ENCODE assay signal across 4 cellular contexts in the genomic region with DNA sequence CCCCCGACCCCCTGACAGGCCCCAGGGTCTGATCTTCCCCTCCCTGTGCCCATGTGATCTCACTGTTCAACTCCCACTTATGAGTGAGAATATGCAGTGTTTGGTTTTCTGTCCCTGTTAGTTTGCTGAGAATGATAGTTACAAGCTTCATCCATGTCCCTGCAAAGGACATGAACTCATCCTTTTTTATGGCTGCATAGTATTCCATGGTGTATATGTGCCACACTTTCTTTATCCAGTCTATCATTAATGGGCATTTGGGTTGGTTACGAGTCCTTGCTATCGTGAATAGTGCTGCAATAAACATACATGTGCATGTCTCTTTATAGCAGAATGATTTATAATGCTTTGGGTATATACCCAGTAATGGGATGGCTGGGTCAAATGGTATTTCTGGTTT. TPM values are rescaled to one million over a fixed set of nuclear protein-coding genes. Genes with fewer than 3 reads are reported as not detected.
"Had no signal": no experiment of that assay in that cellular context is flagged by ENCODE, and none has a peak within 500 bp of the region (broad histone marks: within the 10 kb centered on the region; RNA-seq: fewer than 3 reads in every experiment).

No MANE protein-coding gene starts in this region.

RNA-seq across cellular contexts. Expression of a gene that starts 41.7 kb away (rescaled TPM):
- total RNA-seq: LHCN-M2, M059J, MCF 10A, NCI-H460 had no signal

RNA-seq across cellular contexts. Expression of a gene that starts 58.2 kb away (rescaled TPM):
- total RNA-seq: LHCN-M2, M059J had no signal
